In the genomic region with DNA sequence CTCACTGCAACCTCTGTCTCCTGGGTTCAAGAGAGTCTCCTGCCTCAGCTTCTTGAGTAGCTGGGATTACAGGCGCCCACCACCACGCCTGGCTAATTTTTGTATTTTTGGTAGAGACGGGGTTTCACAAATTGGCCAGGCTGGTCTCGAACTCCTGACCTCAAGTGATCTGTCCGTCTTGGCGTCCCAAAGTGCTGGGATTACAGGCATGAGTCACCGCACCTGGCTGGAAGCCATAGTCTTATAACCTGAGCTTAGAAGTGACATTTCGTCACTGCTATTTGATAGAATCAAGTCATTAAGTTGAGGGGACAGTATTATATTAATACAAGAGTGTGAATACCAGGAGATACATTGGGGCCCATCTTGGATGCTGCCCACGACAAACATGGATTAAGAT, we compare ENCODE assay signal across 1 cellular context.
TF ChIP-seq lines count a peak whose summit lies in the region.

No MANE protein-coding gene starts in this region.

TF ChIP-seq in HCT116, 20 proteins besides CTCF, POLR2A, EP300 and RAD21:
- TF ChIP-seq JUND (IDR thresholded peaks at IDR 0.05), result 0 out of 2 replicates have a peak, but pooled peaks have one; percentile 33
- TF ChIP-seq FOSL1 (IDR thresholded peaks at IDR 0.05; ENCODE audit: low read depth), result peak; percentile 46; the same call in 1 of the 2 replicates
